28 cellular contexts compared by ENCODE assay signal in genomic region chr1:115499253-115499652, GRCh38.
"Had no signal": no experiment of that assay in that cellular context is flagged by ENCODE, and none has a peak within 500 bp of the region (broad histone marks: within the 10 kb centered on the region; RNA-seq: fewer than 3 reads in every experiment).

No MANE protein-coding gene starts in this region.

- FAIRE-seq: colon, endometrium, endothelial cell of umbilical vein had no signal

- H3K9me3 ChIP-seq: adrenal gland, body of pancreas, esophagus squamous epithelium, gastroesophageal sphincter, heart right ventricle had no signal

- H3K4me1 ChIP-seq: adrenal gland, body of pancreas, esophagus squamous epithelium, gastroesophageal sphincter, heart right ventricle had no signal

- H3K4me3 ChIP-seq: adrenal gland, body of pancreas, esophagus squamous epithelium, gastroesophageal sphincter, heart right ventricle, hepatocyte had no signal

- H2AFZ ChIP-seq: hepatocyte had no signal

- H3K79me2 ChIP-seq: hepatocyte had no signal

- H3K27ac ChIP-seq: adrenal gland, body of pancreas, epithelial cell of prostate, esophagus squamous epithelium, gastroesophageal sphincter, heart right ventricle, hepatocyte, WERI-Rb-1 had no signal

- DNase-seq: activated B cell treated with CpG ODN at 0.5 μM for 24 hours; activated CD4-positive, alpha-beta T cell treated with anti-CD3 and anti-CD28 coated beads for 48 hours; activated CD4-positive, alpha-beta T cell treated with anti-CD3 and anti-CD28 coated beads, Interleukin-2, amount 50 U/mL, for 1 hour; activated CD4-positive, alpha-beta T cell treated with anti-CD3 and anti-CD28 coated beads, Interleukin-2, amount 50 U/mL, for 48 hours; activated CD8-positive, alpha-beta memory T cell treated with anti-CD3 and anti-CD28 coated beads for 24 hours; activated CD8-positive, alpha-beta T cell treated with anti-CD3 and anti-CD28 coated beads for 36 hours; activated effector memory CD4-positive, alpha-beta T cell treated with Interleukin-2 at 50 U/mL for 16 hours; activated naive CD4-positive, alpha-beta T cell treated with anti-CD3 and anti-CD28 coated beads for 36 hours; activated naive CD8-positive, alpha-beta T cell treated with anti-CD3 and anti-CD28 coated beads for 36 hours; activated naive CD8-positive, alpha-beta T cell treated with anti-CD3 and anti-CD28 coated beads, Interleukin-2, amount 50 U/mL, for 24 hours; activated T-cell treated with anti-CD3 and anti-CD28 coated beads, Interleukin-2, amount 50 U/mL, for 4 hours; adrenal gland; amygdala; aorta; body of pancreas; caudate nucleus; effector CD8-positive, alpha-beta T cell; esophagus squamous epithelium; foreskin melanocyte; heart right ventricle; T1000; WERI-Rb-1 had no signal

- H3K27me3 ChIP-seq: adrenal gland, body of pancreas, esophagus squamous epithelium, gastroesophageal sphincter, heart right ventricle, hepatocyte had no signal

- H3K4me2 ChIP-seq: hepatocyte had no signal

- H3K36me3 ChIP-seq: adrenal gland, esophagus squamous epithelium, gastroesophageal sphincter, heart right ventricle, WERI-Rb-1 had no signal
